In the genomic region with DNA sequence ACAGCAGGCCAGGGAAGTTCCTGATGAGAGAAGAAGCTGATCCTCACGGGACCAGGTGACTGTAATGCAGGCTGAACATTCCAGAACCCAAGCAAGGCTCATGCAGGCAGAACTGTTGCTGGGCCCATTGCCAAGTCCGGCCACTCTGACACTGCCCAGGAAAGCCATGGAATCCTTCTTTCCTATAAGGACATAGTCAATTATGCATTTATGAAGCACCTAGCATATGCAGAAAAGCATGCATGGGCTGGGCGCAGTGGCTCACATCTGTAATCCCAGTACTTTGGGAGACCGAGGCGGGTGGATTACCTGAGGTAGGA, we compare ENCODE assay signal across 24 cellular contexts.
"Had no signal": no experiment of that assay in that cellular context is flagged by ENCODE, and none has a peak within 500 bp of the region (broad histone marks: within the 10 kb centered on the region; RNA-seq: fewer than 3 reads in every experiment).

No MANE protein-coding gene starts in this region.

- H3K9me3 ChIP-seq: lower lobe of right lung, neutrophil, ovary, right lobe of liver, stomach, suprapubic skin, thoracic aorta, uterus had no signal

- H3K4me3 ChIP-seq: lower lobe of right lung, neural progenitor cell, ovary, right lobe of liver, skin epidermis, stomach, suprapubic skin, thoracic aorta, tibial nerve, uterus had no signal

- ATAC-seq: lower lobe of right lung; naive thymus-derived CD8-positive, alpha-beta T cell; stimulated activated naive B cell treated with anti-CD40 and anti-IgM and Interleukin-4, amounts not matched to agents 10 μg/mL and 1 μg/mL and 100 μg/mL, for 72 hours; stimulated activated naive CD8-positive, alpha-beta T cell treated with anti-CD3 and anti-CD28 coated beads, Interleukin-15, Interleukin-2, amounts not matched to agents 100 U/mL and 50 U/mL, for 24 hours had no signal

- H3K36me3 ChIP-seq: lower lobe of right lung, neural progenitor cell, neutrophil, ovary, right lobe of liver, stomach, suprapubic skin, thoracic aorta, tibial nerve, uterus had no signal

- H3K4me1 ChIP-seq: right lobe of liver, stomach, uterus had no signal

- H3K27ac ChIP-seq: lower lobe of right lung, neural progenitor cell, neutrophil, ovary, right lobe of liver, stomach, thoracic aorta, tibial nerve, uterus had no signal

- DNase-seq: immature natural killer cell; kidney; lower lobe of right lung; mammary epithelial cell; mesenchymal stem cell; naive thymus-derived CD8-positive, alpha-beta T cell; occipital lobe; retina; right lobe of liver; stimulated activated CD4-positive, alpha-beta T cell treated with anti-CD3 and anti-CD28 coated beads, Interleukin-12 subunit alpha, Interleukin-12 subunit beta, amount 100 ng/mL, for 4 hours; stimulated activated CD4-positive, alpha-beta T cell treated with anti-CD3 and anti-CD28 coated beads, Interleukin-15, amount 100 ng/mL, for 24 hours; stimulated activated CD4-positive, alpha-beta T cell treated with anti-CD3 and anti-CD28 coated beads, Interleukin-2, amount 100 ng/mL, for 24 hours; stimulated activated CD4-positive, alpha-beta T cell treated with anti-CD3 and anti-CD28 coated beads, Interleukin-4, amount 100 ng/mL, for 1 hour; stimulated activated naive B cell treated with anti-CD40 and anti-IgM and Interleukin-4, amounts not matched to agents 10 μg/mL and 1 μg/mL and 100 μg/mL, for 72 hours; stimulated activated naive CD8-positive, alpha-beta T cell treated with anti-CD3 and anti-CD28 coated beads, Interleukin-15, Interleukin-2, amounts not matched to agents 100 U/mL and 50 U/mL, for 24 hours; stomach; uterus had no signal

- H3K27me3 ChIP-seq: neural progenitor cell, neutrophil, ovary, right lobe of liver, stomach, suprapubic skin, tibial nerve, uterus had no signal
